In the genomic region with DNA sequence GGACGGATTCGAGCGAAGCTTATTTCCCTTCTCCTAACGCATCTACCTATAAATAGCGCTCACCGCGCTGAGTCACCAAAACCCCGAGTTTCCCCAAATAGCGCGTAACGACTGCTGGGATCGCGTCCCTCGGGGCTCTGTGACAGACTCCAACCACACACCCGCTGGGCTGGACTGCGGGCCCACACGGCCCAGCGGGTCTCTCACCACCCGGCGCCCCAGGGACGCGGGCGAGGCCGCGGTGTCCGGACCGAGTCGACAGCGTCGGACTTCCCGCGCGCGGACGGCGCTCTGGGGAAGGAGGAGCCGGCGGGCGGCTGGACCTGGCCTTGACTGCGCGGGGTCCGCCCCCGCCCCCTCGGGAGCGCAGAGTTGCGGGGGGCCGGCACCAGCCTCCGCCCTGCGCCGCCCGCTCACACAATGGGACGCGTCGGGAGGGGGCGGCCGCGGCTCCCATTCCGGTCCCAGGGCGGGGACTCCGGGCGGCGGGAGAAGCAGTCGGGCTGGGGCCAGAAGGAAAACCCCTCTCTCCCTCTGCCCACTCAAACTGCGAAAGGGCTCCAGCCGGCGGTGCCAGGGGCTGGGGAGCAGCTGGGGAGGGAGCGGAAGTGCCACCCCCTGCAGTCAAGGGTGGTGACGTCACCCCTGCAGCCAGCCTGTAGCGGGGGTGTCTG, we compare ENCODE assay signal across 1 cellular context.
TF ChIP-seq lines count a peak whose summit lies in the region.

No MANE protein-coding gene starts in this region.

TF ChIP-seq in K562, 482 proteins besides CTCF, POLR2A, EP300 and RAD21 (continued from another document and continues in another):
- TF ChIP-seq BACH1 (tag; IDR thresholded peaks at IDR 0.05) (peak; percentile 75; the same call in 1 of the 2 replicates), SNIP1 (IDR thresholded peaks at IDR 0.05; ENCODE audit: low read depth) (no peak), ESRRA (IDR thresholded peaks at IDR 0.05; ENCODE audit: borderline replicate concordance, low read depth) (0 out of 2 replicates have a peak, but pooled peaks have one; percentile 17), ZNF143 (CRISPR knock-in tag; IDR thresholded peaks at IDR 0.05) (peak; percentile 42; the same call in 1 of the 2 replicates), ELF2 (CRISPR knock-in tag; IDR thresholded peaks at IDR 0.05) (0 out of 2 replicates have a peak, but pooled peaks have one; percentile 37), RB1 (IDR thresholded peaks at IDR 0.05; ENCODE audit: low read depth) (peak; percentile 71), NFE2 (IDR thresholded peaks at IDR 0.05; ENCODE audit: low read depth) (peak; percentile 71), SIN3B (IDR thresholded peaks at IDR 0.05; ENCODE audit: low read depth) (peak; percentile 45; the same call in 1 of the 2 replicates), MCM7 (IDR thresholded peaks at IDR 0.05) (no peak), U2AF2 (optimal IDR thresholded peaks at IDR 0.05; ENCODE audit: low read depth, low read length) (no peak), TBL1XR1 (IDR thresholded peaks at IDR 0.05; ENCODE audit: low read length in 2 of 2) (peak in 1 of 2 experiments; percentile 30; a peak in 1 of 4 replicates), CREM (IDR thresholded peaks at IDR 0.05; ENCODE audit: low read depth) (peak; percentile 94), EGR1 (conservative IDR thresholded peaks at IDR 0.05) (peak; percentile 88), RBBP5 (IDR thresholded peaks at IDR 0.05; ENCODE audit: borderline replicate concordance, insufficient read depth, low read length, poor library complexity, severe bottlenecking) (peak; percentile 31), SPI1 (IDR thresholded peaks at IDR 0.05; ENCODE audit: borderline replicate concordance, low read depth, low read length) (peak; percentile 72), ZNF146 (CRISPR knock-in tag; IDR thresholded peaks at IDR 0.05; ENCODE audit: unreplicated experiment) (no peak), ARID1B (IDR thresholded peaks at IDR 0.05) (peak; percentile 37; the same call in 1 of the 2 replicates), MAZ (CRISPR knock-in tag; conservative IDR thresholded peaks at IDR 0.05 in 1 of 2, IDR thresholded peaks at IDR 0.05 in 1 of 2) (peak; percentile 80 to 89), PML (IDR thresholded peaks at IDR 0.05; ENCODE audit: low read length) (peak; percentile 52; the same call in 1 of the 2 replicates), ZBTB7A (IDR thresholded peaks at IDR 0.05; ENCODE audit: borderline replicate concordance, control insufficient read depth, low read depth, low read length) (peak; percentile 65; the same call in 1 of the 2 replicates)
- TF ChIP-seq, protein P1, sequence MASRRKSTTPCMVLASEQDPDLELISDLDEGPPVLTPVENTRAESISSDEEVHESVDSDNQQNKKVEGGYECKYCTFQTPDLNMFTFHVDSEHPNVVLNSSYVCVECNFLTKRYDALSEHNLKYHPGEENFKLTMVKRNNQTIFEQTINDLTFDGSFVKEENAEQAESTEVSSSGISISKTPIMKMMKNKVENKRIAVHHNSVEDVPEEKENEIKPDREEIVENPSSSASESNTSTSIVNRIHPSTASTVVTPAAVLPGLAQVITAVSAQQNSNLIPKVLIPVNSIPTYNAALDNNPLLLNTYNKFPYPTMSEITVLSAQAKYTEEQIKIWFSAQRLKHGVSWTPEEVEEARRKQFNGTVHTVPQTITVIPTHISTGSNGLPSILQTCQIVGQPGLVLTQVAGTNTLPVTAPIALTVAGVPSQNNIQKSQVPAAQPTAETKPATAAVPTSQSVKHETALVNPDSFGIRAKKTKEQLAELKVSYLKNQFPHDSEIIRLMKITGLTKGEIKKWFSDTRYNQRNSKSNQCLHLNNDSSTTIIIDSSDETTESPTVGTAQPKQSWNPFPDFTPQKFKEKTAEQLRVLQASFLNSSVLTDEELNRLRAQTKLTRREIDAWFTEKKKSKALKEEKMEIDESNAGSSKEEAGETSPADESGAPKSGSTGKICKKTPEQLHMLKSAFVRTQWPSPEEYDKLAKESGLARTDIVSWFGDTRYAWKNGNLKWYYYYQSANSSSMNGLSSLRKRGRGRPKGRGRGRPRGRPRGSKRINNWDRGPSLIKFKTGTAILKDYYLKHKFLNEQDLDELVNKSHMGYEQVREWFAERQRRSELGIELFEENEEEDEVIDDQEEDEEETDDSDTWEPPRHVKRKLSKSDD (conservative IDR thresholded peaks at IDR 0.05; ENCODE audit: low read length) = no peak
- TF ChIP-seq, protein P2, sequence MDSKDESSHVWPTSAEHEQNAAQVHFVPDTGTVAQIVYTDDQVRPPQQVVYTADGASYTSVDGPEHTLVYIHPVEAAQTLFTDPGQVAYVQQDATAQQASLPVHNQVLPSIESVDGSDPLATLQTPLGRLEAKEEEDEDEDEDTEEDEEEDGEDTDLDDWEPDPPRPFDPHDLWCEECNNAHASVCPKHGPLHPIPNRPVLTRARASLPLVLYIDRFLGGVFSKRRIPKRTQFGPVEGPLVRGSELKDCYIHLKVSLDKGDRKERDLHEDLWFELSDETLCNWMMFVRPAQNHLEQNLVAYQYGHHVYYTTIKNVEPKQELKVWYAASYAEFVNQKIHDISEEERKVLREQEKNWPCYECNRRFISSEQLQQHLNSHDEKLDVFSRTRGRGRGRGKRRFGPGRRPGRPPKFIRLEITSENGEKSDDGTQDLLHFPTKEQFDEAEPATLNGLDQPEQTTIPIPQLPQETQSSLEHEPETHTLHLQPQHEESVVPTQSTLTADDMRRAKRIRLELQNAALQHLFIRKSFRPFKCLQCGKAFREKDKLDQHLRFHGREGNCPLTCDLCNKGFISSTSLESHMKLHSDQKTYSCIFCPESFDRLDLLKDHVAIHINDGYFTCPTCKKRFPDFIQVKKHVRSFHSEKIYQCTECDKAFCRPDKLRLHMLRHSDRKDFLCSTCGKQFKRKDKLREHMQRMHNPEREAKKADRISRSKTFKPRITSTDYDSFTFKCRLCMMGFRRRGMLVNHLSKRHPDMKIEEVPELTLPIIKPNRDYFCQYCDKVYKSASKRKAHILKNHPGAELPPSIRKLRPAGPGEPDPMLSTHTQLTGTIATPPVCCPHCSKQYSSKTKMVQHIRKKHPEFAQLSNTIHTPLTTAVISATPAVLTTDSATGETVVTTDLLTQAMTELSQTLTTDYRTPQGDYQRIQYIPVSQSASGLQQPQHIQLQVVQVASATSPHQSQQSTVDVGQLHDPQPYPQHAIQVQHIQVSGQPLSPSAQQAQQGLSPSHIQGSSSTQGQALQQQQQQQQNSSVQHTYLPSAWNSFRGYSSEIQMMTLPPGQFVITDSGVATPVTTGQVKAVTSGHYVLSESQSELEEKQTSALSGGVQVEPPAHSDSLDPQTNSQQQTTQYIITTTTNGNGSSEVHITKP (IDR thresholded peaks at IDR 0.05; ENCODE audit: partially characterized antibody) = peak; percentile 77
- TF ChIP-seq, protein P3, sequence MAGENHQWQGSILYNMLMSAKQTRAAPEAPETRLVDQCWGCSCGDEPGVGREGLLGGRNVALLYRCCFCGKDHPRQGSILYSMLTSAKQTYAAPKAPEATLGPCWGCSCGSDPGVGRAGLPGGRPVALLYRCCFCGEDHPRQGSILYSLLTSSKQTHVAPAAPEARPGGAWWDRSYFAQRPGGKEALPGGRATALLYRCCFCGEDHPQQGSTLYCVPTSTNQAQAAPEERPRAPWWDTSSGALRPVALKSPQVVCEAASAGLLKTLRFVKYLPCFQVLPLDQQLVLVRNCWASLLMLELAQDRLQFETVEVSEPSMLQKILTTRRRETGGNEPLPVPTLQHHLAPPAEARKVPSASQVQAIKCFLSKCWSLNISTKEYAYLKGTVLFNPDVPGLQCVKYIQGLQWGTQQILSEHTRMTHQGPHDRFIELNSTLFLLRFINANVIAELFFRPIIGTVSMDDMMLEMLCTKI (IDR thresholded peaks at IDR 0.05; ENCODE audit: partially characterized antibody) = no peak
- TF ChIP-seq, protein P4, sequence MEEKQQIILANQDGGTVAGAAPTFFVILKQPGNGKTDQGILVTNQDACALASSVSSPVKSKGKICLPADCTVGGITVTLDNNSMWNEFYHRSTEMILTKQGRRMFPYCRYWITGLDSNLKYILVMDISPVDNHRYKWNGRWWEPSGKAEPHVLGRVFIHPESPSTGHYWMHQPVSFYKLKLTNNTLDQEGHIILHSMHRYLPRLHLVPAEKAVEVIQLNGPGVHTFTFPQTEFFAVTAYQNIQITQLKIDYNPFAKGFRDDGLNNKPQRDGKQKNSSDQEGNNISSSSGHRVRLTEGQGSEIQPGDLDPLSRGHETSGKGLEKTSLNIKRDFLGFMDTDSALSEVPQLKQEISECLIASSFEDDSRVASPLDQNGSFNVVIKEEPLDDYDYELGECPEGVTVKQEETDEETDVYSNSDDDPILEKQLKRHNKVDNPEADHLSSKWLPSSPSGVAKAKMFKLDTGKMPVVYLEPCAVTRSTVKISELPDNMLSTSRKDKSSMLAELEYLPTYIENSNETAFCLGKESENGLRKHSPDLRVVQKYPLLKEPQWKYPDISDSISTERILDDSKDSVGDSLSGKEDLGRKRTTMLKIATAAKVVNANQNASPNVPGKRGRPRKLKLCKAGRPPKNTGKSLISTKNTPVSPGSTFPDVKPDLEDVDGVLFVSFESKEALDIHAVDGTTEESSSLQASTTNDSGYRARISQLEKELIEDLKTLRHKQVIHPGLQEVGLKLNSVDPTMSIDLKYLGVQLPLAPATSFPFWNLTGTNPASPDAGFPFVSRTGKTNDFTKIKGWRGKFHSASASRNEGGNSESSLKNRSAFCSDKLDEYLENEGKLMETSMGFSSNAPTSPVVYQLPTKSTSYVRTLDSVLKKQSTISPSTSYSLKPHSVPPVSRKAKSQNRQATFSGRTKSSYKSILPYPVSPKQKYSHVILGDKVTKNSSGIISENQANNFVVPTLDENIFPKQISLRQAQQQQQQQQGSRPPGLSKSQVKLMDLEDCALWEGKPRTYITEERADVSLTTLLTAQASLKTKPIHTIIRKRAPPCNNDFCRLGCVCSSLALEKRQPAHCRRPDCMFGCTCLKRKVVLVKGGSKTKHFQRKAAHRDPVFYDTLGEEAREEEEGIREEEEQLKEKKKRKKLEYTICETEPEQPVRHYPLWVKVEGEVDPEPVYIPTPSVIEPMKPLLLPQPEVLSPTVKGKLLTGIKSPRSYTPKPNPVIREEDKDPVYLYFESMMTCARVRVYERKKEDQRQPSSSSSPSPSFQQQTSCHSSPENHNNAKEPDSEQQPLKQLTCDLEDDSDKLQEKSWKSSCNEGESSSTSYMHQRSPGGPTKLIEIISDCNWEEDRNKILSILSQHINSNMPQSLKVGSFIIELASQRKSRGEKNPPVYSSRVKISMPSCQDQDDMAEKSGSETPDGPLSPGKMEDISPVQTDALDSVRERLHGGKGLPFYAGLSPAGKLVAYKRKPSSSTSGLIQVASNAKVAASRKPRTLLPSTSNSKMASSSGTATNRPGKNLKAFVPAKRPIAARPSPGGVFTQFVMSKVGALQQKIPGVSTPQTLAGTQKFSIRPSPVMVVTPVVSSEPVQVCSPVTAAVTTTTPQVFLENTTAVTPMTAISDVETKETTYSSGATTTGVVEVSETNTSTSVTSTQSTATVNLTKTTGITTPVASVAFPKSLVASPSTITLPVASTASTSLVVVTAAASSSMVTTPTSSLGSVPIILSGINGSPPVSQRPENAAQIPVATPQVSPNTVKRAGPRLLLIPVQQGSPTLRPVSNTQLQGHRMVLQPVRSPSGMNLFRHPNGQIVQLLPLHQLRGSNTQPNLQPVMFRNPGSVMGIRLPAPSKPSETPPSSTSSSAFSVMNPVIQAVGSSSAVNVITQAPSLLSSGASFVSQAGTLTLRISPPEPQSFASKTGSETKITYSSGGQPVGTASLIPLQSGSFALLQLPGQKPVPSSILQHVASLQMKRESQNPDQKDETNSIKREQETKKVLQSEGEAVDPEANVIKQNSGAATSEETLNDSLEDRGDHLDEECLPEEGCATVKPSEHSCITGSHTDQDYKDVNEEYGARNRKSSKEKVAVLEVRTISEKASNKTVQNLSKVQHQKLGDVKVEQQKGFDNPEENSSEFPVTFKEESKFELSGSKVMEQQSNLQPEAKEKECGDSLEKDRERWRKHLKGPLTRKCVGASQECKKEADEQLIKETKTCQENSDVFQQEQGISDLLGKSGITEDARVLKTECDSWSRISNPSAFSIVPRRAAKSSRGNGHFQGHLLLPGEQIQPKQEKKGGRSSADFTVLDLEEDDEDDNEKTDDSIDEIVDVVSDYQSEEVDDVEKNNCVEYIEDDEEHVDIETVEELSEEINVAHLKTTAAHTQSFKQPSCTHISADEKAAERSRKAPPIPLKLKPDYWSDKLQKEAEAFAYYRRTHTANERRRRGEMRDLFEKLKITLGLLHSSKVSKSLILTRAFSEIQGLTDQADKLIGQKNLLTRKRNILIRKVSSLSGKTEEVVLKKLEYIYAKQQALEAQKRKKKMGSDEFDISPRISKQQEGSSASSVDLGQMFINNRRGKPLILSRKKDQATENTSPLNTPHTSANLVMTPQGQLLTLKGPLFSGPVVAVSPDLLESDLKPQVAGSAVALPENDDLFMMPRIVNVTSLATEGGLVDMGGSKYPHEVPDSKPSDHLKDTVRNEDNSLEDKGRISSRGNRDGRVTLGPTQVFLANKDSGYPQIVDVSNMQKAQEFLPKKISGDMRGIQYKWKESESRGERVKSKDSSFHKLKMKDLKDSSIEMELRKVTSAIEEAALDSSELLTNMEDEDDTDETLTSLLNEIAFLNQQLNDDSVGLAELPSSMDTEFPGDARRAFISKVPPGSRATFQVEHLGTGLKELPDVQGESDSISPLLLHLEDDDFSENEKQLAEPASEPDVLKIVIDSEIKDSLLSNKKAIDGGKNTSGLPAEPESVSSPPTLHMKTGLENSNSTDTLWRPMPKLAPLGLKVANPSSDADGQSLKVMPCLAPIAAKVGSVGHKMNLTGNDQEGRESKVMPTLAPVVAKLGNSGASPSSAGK (IDR thresholded peaks at IDR 0.05) = peak; percentile 52; the same call in 1 of the 2 replicates
- TF ChIP-seq, protein P5, sequence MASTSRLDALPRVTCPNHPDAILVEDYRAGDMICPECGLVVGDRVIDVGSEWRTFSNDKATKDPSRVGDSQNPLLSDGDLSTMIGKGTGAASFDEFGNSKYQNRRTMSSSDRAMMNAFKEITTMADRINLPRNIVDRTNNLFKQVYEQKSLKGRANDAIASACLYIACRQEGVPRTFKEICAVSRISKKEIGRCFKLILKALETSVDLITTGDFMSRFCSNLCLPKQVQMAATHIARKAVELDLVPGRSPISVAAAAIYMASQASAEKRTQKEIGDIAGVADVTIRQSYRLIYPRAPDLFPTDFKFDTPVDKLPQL (IDR thresholded peaks at IDR 0.05; ENCODE audit: extremely low read depth, insufficient read length) = no peak
- TF ChIP-seq, protein P6, sequence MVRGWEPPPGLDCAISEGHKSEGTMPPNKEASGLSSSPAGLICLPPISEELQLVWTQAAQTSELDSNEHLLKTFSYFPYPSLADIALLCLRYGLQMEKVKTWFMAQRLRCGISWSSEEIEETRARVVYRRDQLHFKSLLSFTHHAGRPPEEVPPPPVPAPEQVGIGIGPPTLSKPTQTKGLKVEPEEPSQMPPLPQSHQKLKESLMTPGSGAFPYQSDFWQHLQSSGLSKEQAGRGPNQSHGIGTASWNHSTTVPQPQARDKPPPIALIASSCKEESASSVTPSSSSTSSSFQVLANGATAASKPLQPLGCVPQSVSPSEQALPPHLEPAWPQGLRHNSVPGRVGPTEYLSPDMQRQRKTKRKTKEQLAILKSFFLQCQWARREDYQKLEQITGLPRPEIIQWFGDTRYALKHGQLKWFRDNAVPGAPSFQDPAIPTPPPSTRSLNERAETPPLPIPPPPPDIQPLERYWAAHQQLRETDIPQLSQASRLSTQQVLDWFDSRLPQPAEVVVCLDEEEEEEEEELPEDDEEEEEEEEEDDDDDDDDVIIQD (CRISPR knock-in tag; IDR thresholded peaks at IDR 0.05) = no peak
- TF ChIP-seq, protein P7, sequence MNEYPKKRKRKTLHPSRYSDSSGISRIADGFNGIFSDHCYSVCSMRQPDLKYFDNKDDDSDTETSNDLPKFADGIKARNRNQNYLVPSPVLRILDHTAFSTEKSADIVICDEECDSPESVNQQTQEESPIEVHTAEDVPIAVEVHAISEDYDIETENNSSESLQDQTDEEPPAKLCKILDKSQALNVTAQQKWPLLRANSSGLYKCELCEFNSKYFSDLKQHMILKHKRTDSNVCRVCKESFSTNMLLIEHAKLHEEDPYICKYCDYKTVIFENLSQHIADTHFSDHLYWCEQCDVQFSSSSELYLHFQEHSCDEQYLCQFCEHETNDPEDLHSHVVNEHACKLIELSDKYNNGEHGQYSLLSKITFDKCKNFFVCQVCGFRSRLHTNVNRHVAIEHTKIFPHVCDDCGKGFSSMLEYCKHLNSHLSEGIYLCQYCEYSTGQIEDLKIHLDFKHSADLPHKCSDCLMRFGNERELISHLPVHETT (CRISPR knock-in tag; conservative IDR thresholded peaks at IDR 0.05 in 1 of 2, IDR thresholded peaks at IDR 0.05 in 1 of 2) = 0 out of 4 replicates have a peak, but pooled peaks of 1 of the 2 experiments have one; percentile 46
